Comparison of ENCODE assay signal across 8 cellular contexts in genomic region chr2:69798909-69799526, GRCh38. TPM values are rescaled to one million over a fixed set of nuclear protein-coding genes. Genes with fewer than 3 reads are reported as not detected.
DNase-seq lines count a peak whose midpoint lies in the region; ATAC-seq, FAIRE-seq and TF ChIP-seq lines count a peak whose summit lies in the region.

No MANE protein-coding gene starts in this region.

- H3K4me3 ChIP-seq in AG04449 (ENCODE audit: low read depth, low read length): 0 out of 2 replicates have a peak overlapping the region, but pooled peaks have one; percentile 33
- peak overlapping the region in 10 of 12 donors; percentile 15 to 58 (median 40) for H3K4me3 ChIP-seq in heart left ventricle
- H3K4me3 ChIP-seq in small intestine (ENCODE audit: low read depth in 1 of 2, low read length in 2 of 2): no peak overlapping the region

- H3K27ac ChIP-seq in heart left ventricle: peak overlapping the region in 11 of 12 donors; percentile 16 to 73 (median 51)
- H3K27ac ChIP-seq in small intestine (ENCODE audit: low read depth in 1 of 2, low read length in 1 of 2): peak overlapping the region; percentile 77 to 85

- H3K4me1 ChIP-seq in heart left ventricle (peaks cover 0 to 30% (median 19%) of the 10 kb centered on the region in 12 donors), small intestine (ENCODE audit: control insufficient read depth in 2 of 2, insufficient read depth in 1 of 2, low read depth in 1 of 2, low read length in 1 of 2) (peaks cover 8 to 12% of the 10 kb centered on the region in 2 donors)

- peaks cover 0 to 5% (median 0%) of the 10 kb centered on the region in 9 donors for H3K36me3 ChIP-seq in heart left ventricle
- peaks cover 3 to 7% of the 10 kb centered on the region in 2 donors for H3K36me3 ChIP-seq in small intestine (ENCODE audit: control insufficient read depth in 2 of 2, insufficient read depth in 2 of 2, low read length in 2 of 2)

- CTCF ChIA-PET in AG04449 (lab: Yijun Ruan, JAX): interaction anchor here (0.9 to 8.6 kb wide), 6 partner anchors 9 to 76 kb away, joined by 3 to 118 read pairs (median 6); no protein-coding TSS in a partner anchor

- no peak for TF ChIP-seq POLR2A in heart left ventricle (IDR thresholded peaks at IDR 0.05)

- no peaks in the 10 kb centered on the region for H3K27me3 ChIP-seq in heart left ventricle
- no peaks in the 10 kb centered on the region for H3K27me3 ChIP-seq in small intestine (ENCODE audit: control insufficient read depth in 2 of 2, insufficient read depth in 2 of 2, low read length in 2 of 2)

- no peaks in the 10 kb centered on the region for H3K9me3 ChIP-seq in heart left ventricle
- no peaks in the 10 kb centered on the region for H3K9me3 ChIP-seq in small intestine (ENCODE audit: control insufficient read depth, low read depth)

- intact Hi-C loops in heart left ventricle (cut with DNase I): loop anchor here in 2 of 10 donors (10.0 kb wide), 1 partner anchor 54 kb away; the partner anchor contains the start of gene ANXA4 (in 2 of the 2)

- POLR2A ChIA-PET in AG04449 (lab: Yijun Ruan, JAX): interaction anchor here (0.6 to 1.3 kb wide), 3 partner anchors 9 to 58 kb away, joined by 3 to 4 read pairs (median 3); no protein-coding TSS in a partner anchor

- no peak for FAIRE-seq in small intestine (lab: Jason Lieb, UNC)

- 18 to 33% (median 22%) methylated on average over 4 of the region's 4 CpGs for WGBS in heart left ventricle, 4 donors
- 10 to 39% (median 20%) methylated on average over 4 of the region's 4 CpGs for WGBS in small intestine, 3 donors

- no peak for TF ChIP-seq CTCF in AG04449 (IDR thresholded peaks at IDR 0.05; ENCODE audit: insufficient read depth, low read length, missing control alignments)
- TF ChIP-seq CTCF in heart left ventricle (IDR thresholded peaks at IDR 0.05): no peak

- DNase-seq in AG04449 (ENCODE audit: low read depth, low spot score) (no peak), heart left ventricle (no peak), small intestine (peak; percentile 94), SKM-1 (lab: John Stamatoyannopoulos, UW; ENCODE audit: unreplicated experiment) (no peak)
- DNase-seq in stimulated activated naive CD4-positive, alpha-beta T cell treated with Interleukin-2 at 50 U/mL for 16 hours (lab: John Stamatoyannopoulos, UW): no peak

- ATAC-seq in GM21529 (IDR thresholded peaks at IDR 0.05; ENCODE audit: unreplicated experiment): peak; percentile 48
- peak; percentile 48 for ATAC-seq in SK-N-SH treated with all-trans-retinoic acid at 6 μM for 48 hours
- ATAC-seq in heart left ventricle: peak in 3 of 4 donors; percentile 5 to 50 (median 34)
- no peak for ATAC-seq in GM19467 (IDR thresholded peaks at IDR 0.05; ENCODE audit: unreplicated experiment)

TF ChIP-seq in SK-N-SH treated with all-trans-retinoic acid at 6 μM for 48 hours, 23 proteins besides CTCF, POLR2A, EP300 and RAD21:
- TF ChIP-seq TCF4 (CRISPR knock-in tag; IDR thresholded peaks at IDR 0.05; ENCODE audit: borderline replicate concordance): no peak
- no peak for TF ChIP-seq ESRRG (CRISPR knock-in tag; IDR thresholded peaks at IDR 0.05)
- TF ChIP-seq CSDC2 (CRISPR knock-in tag; IDR thresholded peaks at IDR 0.05): 0 out of 2 replicates have a peak, but pooled peaks have one; percentile 22
- no peak for TF ChIP-seq PPARA (CRISPR knock-in tag; IDR thresholded peaks at IDR 0.05; ENCODE audit: borderline replicate concordance)
- no peak for TF ChIP-seq ZC3H10 (CRISPR knock-in tag; IDR thresholded peaks at IDR 0.05)
- TF ChIP-seq TSHZ2 (CRISPR knock-in tag; IDR thresholded peaks at IDR 0.05): no peak
- no peak for TF ChIP-seq ZNF565 (CRISPR knock-in tag; conservative IDR thresholded peaks at IDR 0.05; ENCODE audit: low read depth)
- no peak for TF ChIP-seq SNAI2 (CRISPR knock-in tag; IDR thresholded peaks at IDR 0.05)
- peak; percentile 24; the same call in 1 of the 2 replicates for TF ChIP-seq ISL1 (CRISPR knock-in tag; IDR thresholded peaks at IDR 0.05)
TF ChIP-seq in SK-N-SH treated with all-trans-retinoic acid at 6 μM for 48 hours: peak in this region for 2.

RNA-seq across cellular contexts. Expression of gene GMCL1, which starts 30.4 kb away (rescaled TPM):
- total RNA-seq in heart left ventricle: 1 to 10 TPM; 4.4 to 7.2 (median 5.2) TPM
- 1 to 10 TPM; 1.8 to 5.0 TPM for polyA plus RNA-seq in heart left ventricle
- 10 to 100 TPM; 13.6 to 18.1 (median 17.3) TPM for polyA plus RNA-seq in small intestine

RNA-seq across cellular contexts. Expression of gene ANXA4, which starts 57.1 kb away (rescaled TPM):
- 10 to 100 TPM in 8 of 9 donors, 1 to 10 TPM in 1; 7.3 to 73.5 (median 22.2) TPM for total RNA-seq in heart left ventricle
- polyA plus RNA-seq in heart left ventricle (10 to 100 TPM; 10.3 to 16.5 TPM), small intestine (100 to 1,000 TPM; 289 to 317 (median 309) TPM)

Comparison
In these comparisons a context has a peak if more than half of its experiments do, and no peak if none do; other contexts are left out.
1. H3K4me3 ChIP-seq: peak in AG04449 (single experiment) and heart left ventricle (10 of 12); none in small intestine (0 of 2).
2. RNA of gene ANXA4, which starts 57.1 kb away (polyA plus RNA-seq): 289 to 317 TPM in small intestine; 10.3 to 16.5 TPM in heart left ventricle; every median in the first group is over 10 times any median in the second.